In genomic region chr11:115129771-115130306, GRCh38 we compare ENCODE assay signal across 29 cellular contexts.
"Had no signal": no experiment of that assay in that cellular context is flagged by ENCODE, and none has a peak within 500 bp of the region (broad histone marks: within the 10 kb centered on the region; RNA-seq: fewer than 3 reads in every experiment).

No MANE protein-coding gene starts in this region.

- H3K4me3 Mint-ChIP-seq: activated naive CD4-positive, alpha-beta T cell treated with anti-CD3 and anti-CD28 coated beads for 36 hours; activated naive CD8-positive, alpha-beta T cell treated with anti-CD3 and anti-CD28 coated beads for 36 hours; immature natural killer cell; memory B cell; natural killer cell treated with Interleukin-12 subunit alpha and Interleukin-12 subunit beta and Interleukin-15 and Interleukin-18, amount 100 ng/mL, for 72 hours had no signal

- H3K9me3 ChIP-seq: adrenal gland, body of pancreas, esophagus muscularis mucosa, heart left ventricle, mucosa of descending colon, pancreas, spleen, suprapubic skin, tibial artery had no signal

- H3K9me3 Mint-ChIP-seq: activated naive CD4-positive, alpha-beta T cell treated with anti-CD3 and anti-CD28 coated beads for 36 hours; activated naive CD8-positive, alpha-beta T cell treated with anti-CD3 and anti-CD28 coated beads for 36 hours; natural killer cell treated with Interleukin-12 subunit alpha and Interleukin-12 subunit beta and Interleukin-15 and Interleukin-18, amount 100 ng/mL, for 72 hours had no signal

- H3K27me3 ChIP-seq: body of pancreas, esophagus muscularis mucosa, foreskin keratinocyte, pancreas, spleen, suprapubic skin had no signal

- H3K4me1 ChIP-seq: adrenal gland, body of pancreas, esophagus muscularis mucosa, foreskin keratinocyte, heart left ventricle, pancreas, spleen, suprapubic skin, tibial artery had no signal

- H3K4me3 ChIP-seq: adrenal gland, body of pancreas, esophagus muscularis mucosa, heart left ventricle, mucosa of descending colon, pancreas, spleen, suprapubic skin, tibial artery had no signal

- H3K27ac Mint-ChIP-seq: activated naive CD4-positive, alpha-beta T cell treated with anti-CD3 and anti-CD28 coated beads for 36 hours; activated naive CD8-positive, alpha-beta T cell treated with anti-CD3 and anti-CD28 coated beads for 36 hours; immature natural killer cell; memory B cell; natural killer cell treated with Interleukin-12 subunit alpha and Interleukin-12 subunit beta and Interleukin-15 and Interleukin-18, amount 100 ng/mL, for 72 hours had no signal

- H3K36me3 Mint-ChIP-seq: activated naive CD8-positive, alpha-beta T cell treated with anti-CD3 and anti-CD28 coated beads for 36 hours; immature natural killer cell; memory B cell; natural killer cell treated with Interleukin-12 subunit alpha and Interleukin-12 subunit beta and Interleukin-15 and Interleukin-18, amount 100 ng/mL, for 72 hours had no signal

- H3K27me3 Mint-ChIP-seq: activated naive CD8-positive, alpha-beta T cell treated with anti-CD3 and anti-CD28 coated beads for 36 hours had no signal

- H3K36me3 ChIP-seq: adrenal gland, esophagus muscularis mucosa, heart left ventricle, pancreas, spleen, suprapubic skin, tibial artery, WERI-Rb-1 had no signal

- H3K4me1 Mint-ChIP-seq: activated naive CD8-positive, alpha-beta T cell treated with anti-CD3 and anti-CD28 coated beads for 36 hours; immature natural killer cell had no signal

- DNase-seq: activated CD4-positive, alpha-beta T cell treated with anti-CD3 and anti-CD28 coated beads for 48 hours; activated CD4-positive, alpha-beta T cell treated with anti-CD3 and anti-CD28 coated beads, Interleukin-2, amount 50 U/mL, for 48 hours; activated CD8-positive, alpha-beta memory T cell treated with anti-CD3 and anti-CD28 coated beads for 24 hours; activated effector memory CD4-positive, alpha-beta T cell treated with anti-CD3 and anti-CD28 coated beads, Interleukin-2, amount 50 U/mL, for 16 hours; activated naive CD4-positive, alpha-beta T cell treated with anti-CD3 and anti-CD28 coated beads for 36 hours; activated naive CD8-positive, alpha-beta T cell treated with anti-CD3 and anti-CD28 coated beads for 36 hours; aorta; body of pancreas; dermis blood vessel endothelial cell; effector CD4-positive, alpha-beta T cell; foreskin keratinocyte; heart left ventricle; hypothalamus; immature natural killer cell; kidney; left colon; mucosa of descending colon; nucleus accumbens; pancreas; right cardiac atrium; spleen; stimulated activated naive CD4-positive, alpha-beta T cell; tibial artery; WERI-Rb-1 had no signal
